1 cellular context compared by ENCODE assay signal in the genomic region with DNA sequence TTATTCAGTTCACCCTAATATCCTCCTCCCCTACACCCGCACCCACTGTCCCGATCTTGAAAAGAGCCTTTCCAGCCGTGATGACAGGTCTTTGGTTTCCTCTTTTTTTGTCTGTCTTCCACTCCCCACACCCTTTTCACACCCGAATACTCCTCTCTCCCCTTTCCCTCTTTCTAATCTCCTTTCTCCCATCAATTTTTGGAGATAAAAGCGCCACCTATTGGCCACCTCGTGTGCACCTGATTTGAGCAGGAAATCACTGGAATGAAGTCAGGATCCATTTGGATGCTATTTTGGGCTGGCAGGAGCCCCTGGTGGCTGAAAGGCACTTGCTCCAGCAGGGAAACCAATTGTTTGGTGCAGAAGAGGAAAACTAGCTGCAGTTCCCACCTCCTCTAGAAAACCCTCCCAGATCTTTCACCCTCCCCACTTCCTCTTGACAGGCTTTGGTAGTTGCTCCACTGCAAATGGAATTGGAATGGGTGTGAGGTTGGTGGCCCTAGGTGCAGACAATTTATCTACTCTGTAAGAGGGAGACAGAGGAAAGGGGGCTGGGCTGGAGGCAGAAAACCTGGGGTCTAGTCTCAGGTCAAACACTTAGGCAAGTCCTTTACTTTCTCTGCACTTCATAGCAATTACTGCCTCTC.
TF ChIP-seq lines count a peak whose summit lies in the region.

No MANE protein-coding gene starts in this region.

TF ChIP-seq in GM23338, 12 proteins besides CTCF, POLR2A, EP300 and RAD21 (continued from another document):
- TF ChIP-seq, protein P1, sequence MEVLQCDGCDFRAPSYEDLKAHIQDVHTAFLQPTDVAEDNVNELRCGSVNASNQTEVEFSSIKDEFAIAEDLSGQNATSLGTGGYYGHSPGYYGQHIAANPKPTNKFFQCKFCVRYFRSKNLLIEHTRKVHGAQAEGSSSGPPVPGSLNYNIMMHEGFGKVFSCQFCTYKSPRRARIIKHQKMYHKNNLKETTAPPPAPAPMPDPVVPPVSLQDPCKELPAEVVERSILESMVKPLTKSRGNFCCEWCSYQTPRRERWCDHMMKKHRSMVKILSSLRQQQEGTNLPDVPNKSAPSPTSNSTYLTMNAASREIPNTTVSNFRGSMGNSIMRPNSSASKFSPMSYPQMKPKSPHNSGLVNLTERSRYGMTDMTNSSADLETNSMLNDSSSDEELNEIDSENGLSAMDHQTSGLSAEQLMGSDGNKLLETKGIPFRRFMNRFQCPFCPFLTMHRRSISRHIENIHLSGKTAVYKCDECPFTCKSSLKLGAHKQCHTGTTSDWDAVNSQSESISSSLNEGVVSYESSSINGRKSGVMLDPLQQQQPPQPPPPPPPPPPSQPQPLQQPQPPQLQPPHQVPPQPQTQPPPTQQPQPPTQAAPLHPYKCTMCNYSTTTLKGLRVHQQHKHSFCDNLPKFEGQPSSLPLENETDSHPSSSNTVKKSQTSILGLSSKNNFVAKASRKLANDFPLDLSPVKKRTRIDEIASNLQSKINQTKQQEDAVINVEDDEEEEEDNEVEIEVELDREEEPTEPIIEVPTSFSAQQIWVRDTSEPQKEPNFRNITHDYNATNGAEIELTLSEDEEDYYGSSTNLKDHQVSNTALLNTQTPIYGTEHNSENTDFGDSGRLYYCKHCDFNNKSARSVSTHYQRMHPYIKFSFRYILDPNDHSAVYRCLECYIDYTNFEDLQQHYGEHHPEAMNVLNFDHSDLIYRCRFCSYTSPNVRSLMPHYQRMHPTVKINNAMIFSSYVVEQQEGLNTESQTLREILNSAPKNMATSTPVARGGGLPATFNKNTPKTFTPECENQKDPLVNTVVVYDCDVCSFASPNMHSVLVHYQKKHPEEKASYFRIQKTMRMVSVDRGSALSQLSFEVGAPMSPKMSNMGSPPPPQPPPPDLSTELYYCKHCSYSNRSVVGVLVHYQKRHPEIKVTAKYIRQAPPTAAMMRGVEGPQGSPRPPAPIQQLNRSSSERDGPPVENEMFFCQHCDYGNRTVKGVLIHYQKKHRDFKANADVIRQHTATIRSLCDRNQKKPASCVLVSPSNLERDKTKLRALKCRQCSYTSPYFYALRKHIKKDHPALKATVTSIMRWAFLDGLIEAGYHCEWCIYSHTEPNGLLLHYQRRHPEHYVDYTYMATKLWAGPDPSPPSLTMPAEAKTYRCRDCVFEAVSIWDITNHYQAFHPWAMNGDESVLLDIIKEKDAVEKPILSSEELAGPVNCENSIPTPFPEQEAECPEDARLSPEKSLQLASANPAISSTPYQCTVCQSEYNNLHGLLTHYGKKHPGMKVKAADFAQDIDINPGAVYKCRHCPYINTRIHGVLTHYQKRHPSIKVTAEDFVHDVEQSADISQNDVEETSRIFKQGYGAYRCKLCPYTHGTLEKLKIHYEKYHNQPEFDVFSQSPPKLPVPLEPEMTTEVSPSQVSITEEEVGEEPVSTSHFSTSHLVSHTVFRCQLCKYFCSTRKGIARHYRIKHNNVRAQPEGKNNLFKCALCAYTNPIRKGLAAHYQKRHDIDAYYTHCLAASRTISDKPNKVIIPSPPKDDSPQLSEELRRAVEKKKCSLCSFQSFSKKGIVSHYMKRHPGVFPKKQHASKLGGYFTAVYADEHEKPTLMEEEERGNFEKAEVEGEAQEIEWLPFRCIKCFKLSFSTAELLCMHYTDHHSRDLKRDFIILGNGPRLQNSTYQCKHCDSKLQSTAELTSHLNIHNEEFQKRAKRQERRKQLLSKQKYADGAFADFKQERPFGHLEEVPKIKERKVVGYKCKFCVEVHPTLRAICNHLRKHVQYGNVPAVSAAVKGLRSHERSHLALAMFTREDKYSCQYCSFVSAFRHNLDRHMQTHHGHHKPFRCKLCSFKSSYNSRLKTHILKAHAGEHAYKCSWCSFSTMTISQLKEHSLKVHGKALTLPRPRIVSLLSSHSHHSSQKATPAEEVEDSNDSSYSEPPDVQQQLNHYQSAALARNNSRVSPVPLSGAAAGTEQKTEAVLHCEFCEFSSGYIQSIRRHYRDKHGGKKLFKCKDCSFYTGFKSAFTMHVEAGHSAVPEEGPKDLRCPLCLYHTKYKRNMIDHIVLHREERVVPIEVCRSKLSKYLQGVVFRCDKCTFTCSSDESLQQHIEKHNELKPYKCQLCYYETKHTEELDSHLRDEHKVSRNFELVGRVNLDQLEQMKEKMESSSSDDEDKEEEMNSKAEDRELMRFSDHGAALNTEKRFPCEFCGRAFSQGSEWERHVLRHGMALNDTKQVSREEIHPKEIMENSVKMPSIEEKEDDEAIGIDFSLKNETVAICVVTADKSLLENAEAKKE (CRISPR knock-in tag; IDR thresholded peaks at IDR 0.05), result no peak; the same call in 1 of the 2 replicates
- TF ChIP-seq, protein P2, sequence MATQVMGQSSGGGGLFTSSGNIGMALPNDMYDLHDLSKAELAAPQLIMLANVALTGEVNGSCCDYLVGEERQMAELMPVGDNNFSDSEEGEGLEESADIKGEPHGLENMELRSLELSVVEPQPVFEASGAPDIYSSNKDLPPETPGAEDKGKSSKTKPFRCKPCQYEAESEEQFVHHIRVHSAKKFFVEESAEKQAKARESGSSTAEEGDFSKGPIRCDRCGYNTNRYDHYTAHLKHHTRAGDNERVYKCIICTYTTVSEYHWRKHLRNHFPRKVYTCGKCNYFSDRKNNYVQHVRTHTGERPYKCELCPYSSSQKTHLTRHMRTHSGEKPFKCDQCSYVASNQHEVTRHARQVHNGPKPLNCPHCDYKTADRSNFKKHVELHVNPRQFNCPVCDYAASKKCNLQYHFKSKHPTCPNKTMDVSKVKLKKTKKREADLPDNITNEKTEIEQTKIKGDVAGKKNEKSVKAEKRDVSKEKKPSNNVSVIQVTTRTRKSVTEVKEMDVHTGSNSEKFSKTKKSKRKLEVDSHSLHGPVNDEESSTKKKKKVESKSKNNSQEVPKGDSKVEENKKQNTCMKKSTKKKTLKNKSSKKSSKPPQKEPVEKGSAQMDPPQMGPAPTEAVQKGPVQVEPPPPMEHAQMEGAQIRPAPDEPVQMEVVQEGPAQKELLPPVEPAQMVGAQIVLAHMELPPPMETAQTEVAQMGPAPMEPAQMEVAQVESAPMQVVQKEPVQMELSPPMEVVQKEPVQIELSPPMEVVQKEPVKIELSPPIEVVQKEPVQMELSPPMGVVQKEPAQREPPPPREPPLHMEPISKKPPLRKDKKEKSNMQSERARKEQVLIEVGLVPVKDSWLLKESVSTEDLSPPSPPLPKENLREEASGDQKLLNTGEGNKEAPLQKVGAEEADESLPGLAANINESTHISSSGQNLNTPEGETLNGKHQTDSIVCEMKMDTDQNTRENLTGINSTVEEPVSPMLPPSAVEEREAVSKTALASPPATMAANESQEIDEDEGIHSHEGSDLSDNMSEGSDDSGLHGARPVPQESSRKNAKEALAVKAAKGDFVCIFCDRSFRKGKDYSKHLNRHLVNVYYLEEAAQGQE (IDR thresholded peaks at IDR 0.05; ENCODE audit: unreplicated experiment), result no peak
- TF ChIP-seq CREB1 (CRISPR knock-in tag; IDR thresholded peaks at IDR 0.05; ENCODE audit: low read depth), result 0 out of 2 replicates have a peak, but pooled peaks have one; percentile 14
